Comparison of ENCODE assay signal across 1 cellular context in the genomic region with DNA sequence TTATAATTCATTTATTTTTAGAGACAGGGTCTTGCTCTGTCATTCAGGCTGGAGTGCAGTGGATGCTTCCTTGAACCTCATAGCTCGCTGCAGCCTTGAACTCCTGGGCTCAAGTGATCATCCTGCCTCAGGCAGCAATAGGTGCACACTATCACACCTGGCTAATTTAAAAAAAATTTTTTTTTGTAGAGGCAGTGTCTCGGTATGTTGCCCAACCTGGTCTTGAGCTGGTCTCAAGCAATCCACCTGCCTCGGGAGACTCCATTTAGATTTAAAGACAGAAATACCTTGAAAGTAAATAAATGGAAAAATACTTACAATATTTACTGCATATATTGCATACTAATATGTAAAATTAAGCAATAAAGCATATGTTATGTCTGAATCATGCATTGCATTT.
TF ChIP-seq lines count a peak whose summit lies in the region.

No MANE protein-coding gene starts in this region.

TF ChIP-seq in K562, 482 proteins besides CTCF, POLR2A, EP300 and RAD21:
- no peak for TF ChIP-seq E2F6 (IDR thresholded peaks at IDR 0.05; ENCODE audit: borderline replicate concordance in 1 of 2, extremely low read depth in 1 of 2, insufficient read depth in 1 of 2, insufficient read length in 1 of 2, low read depth in 1 of 2, low read length in 1 of 2, poor library complexity in 1 of 2, severe bottlenecking in 1 of 2)
- TF ChIP-seq CEBPG (CRISPR knock-in tag; IDR thresholded peaks at IDR 0.05): no peak
- peak in 1 of 2 experiments; percentile 13; a peak in 1 of 4 replicates for TF ChIP-seq CEBPG (tag; conservative IDR thresholded peaks at IDR 0.05 in 1 of 2, IDR thresholded peaks at IDR 0.05 in 1 of 2)
- TF ChIP-seq CEBPB (tag; IDR thresholded peaks at IDR 0.05): 0 out of 2 replicates have a peak, but pooled peaks have one; percentile 10
- TF ChIP-seq FOXO4 (CRISPR knock-in tag; IDR thresholded peaks at IDR 0.05): no peak
